Comparison of ENCODE assay signal across 1 cellular context in the genomic region with DNA sequence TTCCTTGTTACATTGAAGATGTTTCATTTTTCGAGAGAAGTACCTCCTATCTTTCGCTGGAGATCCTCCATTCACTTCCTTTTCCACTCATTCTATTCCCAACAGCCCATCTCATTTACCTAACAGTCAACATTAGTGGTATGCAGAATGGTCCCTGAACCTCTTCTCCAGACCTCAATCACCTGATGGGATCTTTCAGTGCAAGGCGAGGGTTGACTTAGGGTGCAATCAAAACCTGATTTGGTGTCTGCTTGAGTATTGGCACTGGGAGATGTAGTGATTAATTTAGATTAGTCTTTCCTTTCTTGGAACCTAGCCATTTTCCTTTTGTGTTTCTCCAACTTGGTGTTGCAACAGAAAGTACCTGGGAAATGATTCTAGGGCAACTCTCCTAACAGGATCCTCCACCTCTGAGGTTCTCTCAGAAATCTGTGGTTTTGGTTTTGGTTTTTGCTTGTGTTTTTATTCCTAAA.
A peak's percentile ranks its signal among the peaks of the same experiment; 100 is the strongest.
TF ChIP-seq lines count a peak whose summit lies in the region.

No MANE protein-coding gene starts in this region.

TF ChIP-seq in GM12878, 131 proteins besides CTCF, POLR2A, EP300 and RAD21:
- TF ChIP-seq, protein P1, sequence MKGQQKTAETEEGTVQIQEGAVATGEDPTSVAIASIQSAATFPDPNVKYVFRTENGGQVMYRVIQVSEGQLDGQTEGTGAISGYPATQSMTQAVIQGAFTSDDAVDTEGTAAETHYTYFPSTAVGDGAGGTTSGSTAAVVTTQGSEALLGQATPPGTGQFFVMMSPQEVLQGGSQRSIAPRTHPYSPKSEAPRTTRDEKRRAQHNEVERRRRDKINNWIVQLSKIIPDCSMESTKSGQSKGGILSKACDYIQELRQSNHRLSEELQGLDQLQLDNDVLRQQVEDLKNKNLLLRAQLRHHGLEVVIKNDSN (IDR thresholded peaks at IDR 0.05; ENCODE audit: borderline replicate concordance, extremely low read length, insufficient read depth, low read depth, low read length): no peak
- TF ChIP-seq YBX1 (IDR thresholded peaks at IDR 0.05) (no peak), GATAD2B (conservative IDR thresholded peaks at IDR 0.05; ENCODE audit: low read depth) (no peak), PAX5 (IDR thresholded peaks at IDR 0.05; ENCODE audit: borderline replicate concordance, low read depth, low read length) (peak; percentile 36; the same call in 1 of the 2 replicates), MTA3 (IDR thresholded peaks at IDR 0.05; ENCODE audit: borderline replicate concordance, low read length) (peak; percentile 86), ZBED1 (IDR thresholded peaks at IDR 0.05; ENCODE audit: borderline replicate concordance) (0 out of 2 replicates have a peak, but pooled peaks have one; percentile 8), TCF12 (IDR thresholded peaks at IDR 0.05; ENCODE audit: low read depth, low read length) (no peak), SUPT20H (IDR thresholded peaks at IDR 0.05; ENCODE audit: borderline replicate concordance, control insufficient read depth, low read depth, low read length) (no peak), RB1 (IDR thresholded peaks at IDR 0.05; ENCODE audit: borderline replicate concordance) (no peak), ZNF24 (IDR thresholded peaks at IDR 0.05) (no peak), NBN (IDR thresholded peaks at IDR 0.05) (no peak), JUND (IDR thresholded peaks at IDR 0.05; ENCODE audit: low read depth, low read length) (no peak), BCL3 (IDR thresholded peaks at IDR 0.05; ENCODE audit: borderline replicate concordance, insufficient read depth, low read depth, low read length, poor library complexity, severe bottlenecking) (peak; percentile 5), MYC (IDR thresholded peaks at IDR 0.05; ENCODE audit: insufficient read depth, insufficient read length, insufficient replicate concordance, low read length, severe bottlenecking) (no peak), CHD2 (IDR thresholded peaks at IDR 0.05; ENCODE audit: borderline replicate concordance, low read depth, low read length) (no peak), IKZF2 (IDR thresholded peaks at IDR 0.05) (no peak), NFXL1 (IDR thresholded peaks at IDR 0.05; ENCODE audit: borderline replicate concordance) (no peak), KDM1A (IDR thresholded peaks at IDR 0.05; ENCODE audit: borderline replicate concordance) (no peak), POLR2AphosphoS2 (IDR thresholded peaks at IDR 0.05; ENCODE audit: low read depth, low read length) (0 out of 2 replicates have a peak, but pooled peaks have one; percentile 51), CHD4 (IDR thresholded peaks at IDR 0.05) (no peak), MYB (IDR thresholded peaks at IDR 0.05; ENCODE audit: borderline replicate concordance, low read depth, low read length) (no peak)
- TF ChIP-seq, protein P2, sequence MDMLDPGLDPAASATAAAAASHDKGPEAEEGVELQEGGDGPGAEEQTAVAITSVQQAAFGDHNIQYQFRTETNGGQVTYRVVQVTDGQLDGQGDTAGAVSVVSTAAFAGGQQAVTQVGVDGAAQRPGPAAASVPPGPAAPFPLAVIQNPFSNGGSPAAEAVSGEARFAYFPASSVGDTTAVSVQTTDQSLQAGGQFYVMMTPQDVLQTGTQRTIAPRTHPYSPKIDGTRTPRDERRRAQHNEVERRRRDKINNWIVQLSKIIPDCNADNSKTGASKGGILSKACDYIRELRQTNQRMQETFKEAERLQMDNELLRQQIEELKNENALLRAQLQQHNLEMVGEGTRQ (IDR thresholded peaks at IDR 0.05; ENCODE audit: borderline replicate concordance, low read depth, low read length): no peak
